In the genomic region with DNA sequence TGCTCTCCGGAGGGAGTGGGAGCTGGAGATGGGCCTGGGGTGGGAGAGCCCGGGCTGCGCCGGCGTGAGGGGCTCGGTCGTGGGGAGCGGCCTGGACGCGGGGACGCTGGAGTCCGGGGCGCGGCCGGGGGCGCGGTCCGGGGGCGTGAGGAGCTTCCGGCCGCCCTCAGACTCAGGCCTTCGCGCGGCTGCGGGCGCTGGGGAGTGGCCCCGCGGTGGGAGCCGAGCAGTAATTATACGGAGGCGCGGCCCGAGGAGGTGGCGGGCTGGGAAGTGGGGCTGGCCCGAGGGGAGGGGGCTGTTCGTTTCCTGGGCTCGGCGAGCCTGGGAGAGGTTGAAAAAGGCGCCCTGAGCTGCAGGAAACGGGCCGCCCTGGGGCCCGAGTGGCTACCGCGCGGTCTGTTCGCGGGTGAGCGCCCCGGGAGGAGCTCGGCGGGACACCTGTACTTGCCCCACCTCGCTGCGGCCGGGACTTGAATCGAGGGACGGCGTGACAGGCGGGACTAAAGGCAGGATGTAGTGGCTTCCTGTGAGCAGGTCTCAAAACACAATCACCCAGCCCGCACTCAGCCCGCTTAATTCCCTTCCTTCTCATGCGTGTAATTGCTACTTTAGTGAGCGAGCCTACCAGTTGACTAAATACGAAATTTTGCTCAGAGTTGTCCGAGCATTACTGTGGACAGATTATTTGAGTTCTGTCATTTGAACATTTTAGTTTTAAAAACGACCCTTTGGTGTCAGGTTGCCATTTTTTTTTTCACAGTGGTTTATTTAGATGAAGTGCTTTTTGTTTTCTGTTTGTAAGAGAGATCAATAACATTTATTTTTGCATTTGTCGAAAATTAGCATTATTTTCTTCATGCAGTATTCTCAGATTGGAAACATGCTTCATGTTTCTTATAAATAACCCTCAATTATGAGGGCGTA, we compare ENCODE assay signal across 8 cellular contexts. TPM values are rescaled to one million over a fixed set of nuclear protein-coding genes. Genes with fewer than 3 reads are reported as not detected.
DNase-seq lines count a peak whose midpoint lies in the region; ATAC-seq and TF ChIP-seq lines count a peak whose summit lies in the region.

No MANE protein-coding gene starts in this region.

- peaks cover 36% of the 10 kb centered on the region for H3K36me3 Mint-ChIP-seq in activated CD8-positive, alpha-beta memory T cell treated with anti-CD3 and anti-CD28 coated beads, Interleukin-2, amount 10 ng/mL, durations not matched to agents 7 days and 5 days
- peaks cover 4% of the 10 kb centered on the region for H3K36me3 Mint-ChIP-seq in endothelial cell (ENCODE audit: low read depth, unreplicated experiment)

- peaks cover 2% of the 10 kb centered on the region for H3K27me3 Mint-ChIP-seq in activated CD8-positive, alpha-beta memory T cell treated with anti-CD3 and anti-CD28 coated beads, Interleukin-2, amount 10 ng/mL, durations not matched to agents 7 days and 5 days
- peaks cover 19% of the 10 kb centered on the region for H3K27me3 Mint-ChIP-seq in endothelial cell (ENCODE audit: unreplicated experiment)

- TF ChIP-seq CTCF in endothelial cell (IDR thresholded peaks at IDR 0.05; ENCODE audit: unreplicated experiment), result no peak

- H3K4me1 Mint-ChIP-seq in activated CD8-positive, alpha-beta memory T cell treated with anti-CD3 and anti-CD28 coated beads, Interleukin-2, amount 10 ng/mL, durations not matched to agents 7 days and 5 days, result peaks cover 65% of the 10 kb centered on the region
- H3K4me1 Mint-ChIP-seq in endothelial cell (ENCODE audit: unreplicated experiment), result peaks cover 33% of the 10 kb centered on the region

- H3K4me3 Mint-ChIP-seq in activated CD8-positive, alpha-beta memory T cell treated with anti-CD3 and anti-CD28 coated beads, Interleukin-2, amount 10 ng/mL, durations not matched to agents 7 days and 5 days, result peak overlapping the region; percentile 83
- H3K4me3 Mint-ChIP-seq in endothelial cell (ENCODE audit: unreplicated experiment), result peak overlapping the region; percentile 96

- peak; percentile 39 for DNase-seq in COLO829 (ENCODE audit: low spot score)
- DNase-seq in HT-29 (ENCODE audit: low spot score), result peak; percentile 88
- peak; percentile 92 for DNase-seq in NK-92 treated with Interleukin-12 subunit alpha and Interleukin-12 subunit beta, amount 100 ng/mL, for 24 hours (lab: John Stamatoyannopoulos, UW)
- peak; percentile 97 for DNase-seq in activated CD8-positive, alpha-beta memory T cell treated with anti-CD3 and anti-CD28 coated beads, Interleukin-2, amount 10 ng/mL, durations not matched to agents 7 days and 5 days
- peak; percentile 69 for DNase-seq in endothelial cell (ENCODE audit: low spot score)
- DNase-seq in midbrain (lab: John Stamatoyannopoulos, UW), result peak; percentile 20
- DNase-seq in stimulated activated CD8-positive, alpha-beta memory T cell treated with anti-CD3 and anti-CD28 coated beads, Interleukin-4, amount 100 ng/mL, for 1 hour (ENCODE audit: low read depth in 2 of 2, low spot score in 1 of 2), result peak; percentile 60 to 69

- H3K9me3 Mint-ChIP-seq in activated CD8-positive, alpha-beta memory T cell treated with anti-CD3 and anti-CD28 coated beads, Interleukin-2, amount 10 ng/mL, durations not matched to agents 7 days and 5 days (ENCODE audit: low read depth), result no peaks in the 10 kb centered on the region
- H3K9me3 Mint-ChIP-seq in endothelial cell (ENCODE audit: unreplicated experiment), result no peaks in the 10 kb centered on the region

- CTCF ChIA-PET in activated CD8-positive, alpha-beta memory T cell treated with anti-CD3 and anti-CD28 coated beads, Interleukin-2, amount 10 ng/mL, durations not matched to agents 7 days and 5 days (lab: Charles Lee), result interaction anchor here (1.0 to 3.0 kb wide), 8 partner anchors 11 to 74 kb away, joined by 4 to 19 read pairs (median 8); no protein-coding TSS in a partner anchor

- ATAC-seq in GM21367 (IDR thresholded peaks at IDR 0.05; ENCODE audit: unreplicated experiment), result peak; percentile 65
- ATAC-seq in activated CD8-positive, alpha-beta memory T cell treated with anti-CD3 and anti-CD28 coated beads, Interleukin-2, amount 10 ng/mL, durations not matched to agents 7 days and 5 days, result peak; percentile 73

- H3K27ac Mint-ChIP-seq in activated CD8-positive, alpha-beta memory T cell treated with anti-CD3 and anti-CD28 coated beads, Interleukin-2, amount 10 ng/mL, durations not matched to agents 7 days and 5 days, result peak overlapping the region; percentile 98
- peak overlapping the region; percentile 99 for H3K27ac Mint-ChIP-seq in endothelial cell (ENCODE audit: unreplicated experiment)

RNA-seq across cellular contexts. Expression of gene RASA2, which starts 0.9 kb away (rescaled TPM):
- 2.7 and 3.0 TPM in 2 replicates for total RNA-seq in HT-29 (2014; rRNA removed; shearing (Covaris generic))
- 10 to 100 TPM; 42.4 to 54.8 TPM for total RNA-seq in activated CD8-positive, alpha-beta memory T cell treated with anti-CD3 and anti-CD28 coated beads, Interleukin-2, amount 10 ng/mL, durations not matched to agents 7 days and 5 days
- 32.5 TPM for total RNA-seq in endothelial cell (ENCODE audit: unreplicated experiment)

Comparison
In these comparisons a context has a peak if more than half of its experiments do, and no peak if none do; other contexts are left out.
1. Peak in every context shown above with its lines: DNase-seq and ATAC-seq.
2. DNase-seq: peak in every context shown above with its lines; median percentile 97 in activated CD8-positive, alpha-beta memory T cell treated with anti-CD3 and anti-CD28 coated beads, Interleukin-2, amount 10 ng/mL, durations not matched to agents 7 days and 5 days; 92 in NK-92 treated with Interleukin-12 subunit alpha and Interleukin-12 subunit beta, amount 100 ng/mL, for 24 hours; 88 in HT-29; 69 in endothelial cell; 64 in stimulated activated CD8-positive, alpha-beta memory T cell treated with anti-CD3 and anti-CD28 coated beads, Interleukin-4, amount 100 ng/mL, for 1 hour; 39 in COLO829; 20 in midbrain.